Comparison of ENCODE assay signal across 1 cellular context in the genomic region with DNA sequence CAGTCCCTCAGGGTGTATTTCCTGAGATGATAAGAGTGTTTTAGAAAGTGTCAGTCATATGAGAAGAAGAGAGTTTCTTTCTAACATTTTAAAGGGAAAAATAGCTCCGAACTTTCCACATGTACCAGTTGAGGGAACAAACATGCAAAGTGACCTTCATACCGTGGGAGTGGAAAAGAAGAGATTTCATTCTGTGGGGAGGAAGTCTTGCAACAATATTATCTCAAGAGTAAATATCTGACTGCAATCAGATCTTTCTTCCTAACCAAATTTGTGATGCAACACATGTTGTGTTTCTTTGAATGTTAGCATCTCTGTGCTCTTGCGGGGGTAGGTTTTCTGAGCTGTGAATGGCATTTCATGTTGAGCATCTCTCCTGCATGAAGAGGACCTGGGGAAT.
TF ChIP-seq lines count a peak whose summit lies in the region.

No MANE protein-coding gene starts in this region.

TF ChIP-seq in liver, 16 proteins besides CTCF, POLR2A, EP300 and RAD21 (continued from another document):
- no peak for TF ChIP-seq REST (IDR thresholded peaks at IDR 0.05)
- TF ChIP-seq SP1 (IDR thresholded peaks at IDR 0.05), result peak; percentile 76
- TF ChIP-seq MAX (IDR thresholded peaks at IDR 0.05), result peak; percentile 66
- no peak for TF ChIP-seq TAF1 (conservative IDR thresholded peaks at IDR 0.05)
- TF ChIP-seq RXRA (IDR thresholded peaks at IDR 0.05), result peak; percentile 73 to 89
- peak; percentile 88 to 92 for TF ChIP-seq HNF4A (conservative IDR thresholded peaks at IDR 0.05)
TF ChIP-seq in liver: peak in this region for 14.
